15 cellular contexts compared by ENCODE assay signal in genomic region chr15:66308526-66308925, GRCh38. TPM values are rescaled to one million over a fixed set of nuclear protein-coding genes. Genes with fewer than 3 reads are reported as not detected.
DNase-seq lines count a peak whose midpoint lies in the region; ATAC-seq lines count a peak whose summit lies in the region.
"Had no signal": no experiment of that assay in that cellular context is flagged by ENCODE, and none has a peak within 500 bp of the region (broad histone marks: within the 10 kb centered on the region; RNA-seq: fewer than 3 reads in every experiment).

No MANE protein-coding gene starts in this region.

- H3K4me3 Mint-ChIP-seq in activated T-cell treated with anti-CD3 and anti-CD28 coated beads, Interleukin-2, amount 50 U/mL, for 72 hours: no peak overlapping the region
- H3K4me3 Mint-ChIP-seq: CD4-positive, alpha-beta T cell had no signal

- no peaks in the 10 kb centered on the region for H3K27me3 Mint-ChIP-seq in activated T-cell treated with anti-CD3 and anti-CD28 coated beads, Interleukin-2, amount 50 U/mL, for 72 hours (ENCODE audit: low read depth)
- H3K27me3 Mint-ChIP-seq: CD4-positive, alpha-beta T cell had no signal

- H3K27me3 ChIP-seq in SJCRH30: no peaks in the 10 kb centered on the region

- H3K4me1 ChIP-seq in SJCRH30: peaks cover 18% of the 10 kb centered on the region
- H3K4me1 ChIP-seq: A549, Caco-2 had no signal

- peak overlapping the region; percentile 27 for H3K27ac ChIP-seq in SJCRH30
- peak overlapping the region; percentile 47 for H3K27ac ChIP-seq in cingulate gyrus (ENCODE audit: low read depth, low read length)
- H3K27ac ChIP-seq: 22Rv1, A549, C4-2B had no signal

- H3K27ac Mint-ChIP-seq in activated T-cell treated with anti-CD3 and anti-CD28 coated beads, Interleukin-2, amount 50 U/mL, for 72 hours: peak overlapping the region; percentile 48
- H3K27ac Mint-ChIP-seq: CD4-positive, alpha-beta T cell had no signal

- H3K9me3 Mint-ChIP-seq in activated T-cell treated with anti-CD3 and anti-CD28 coated beads, Interleukin-2, amount 50 U/mL, for 72 hours: no peaks in the 10 kb centered on the region
- H3K9me3 Mint-ChIP-seq: CD4-positive, alpha-beta T cell had no signal

- ATAC-seq in activated T-cell treated with anti-CD3 and anti-CD28 coated beads, Interleukin-2, amount 50 U/mL, for 72 hours (replicated peaks in 1 of 2): no peak
- ATAC-seq: A549 had no signal

- H3K4me1 Mint-ChIP-seq in activated T-cell treated with anti-CD3 and anti-CD28 coated beads, Interleukin-2, amount 50 U/mL, for 72 hours (ENCODE audit: low read depth): no peaks in the 10 kb centered on the region

- H3K4me3 ChIP-seq in SJCRH30: no peak overlapping the region
- H3K4me3 ChIP-seq: A549, HAP-1 had no signal

- H3K9me3 ChIP-seq in SJCRH30 (replicated peaks): no peaks in the 10 kb centered on the region
- H3K9me3 ChIP-seq: A549, Caco-2, HAP-1 had no signal

- H3K36me3 ChIP-seq in SJCRH30: peaks cover 71% of the 10 kb centered on the region

- H3K36me3 Mint-ChIP-seq in activated T-cell treated with anti-CD3 and anti-CD28 coated beads, Interleukin-2, amount 50 U/mL, for 72 hours (ENCODE audit: insufficient read depth in 2 of 2): peaks cover 7 to 11% of the 10 kb centered on the region in 2 donors

- DNase-seq in activated T-cell treated with anti-CD3 and anti-CD28 coated beads, Interleukin-2, amount 50 U/mL, for 72 hours: no peak
- DNase-seq in activated T-cell treated with anti-CD3 and anti-CD28 coated beads for 4 hours (no peak), SJCRH30 (peak; percentile 45 to 76), pons (ENCODE audit: low spot score) (peak; percentile 54), NCI-H146 (lab: John Stamatoyannopoulos, UW) (no peak), epidermal melanocyte (ENCODE audit: insufficient read length, low spot score) (no peak), NCI-H748 (lab: John Stamatoyannopoulos, UW; ENCODE audit: unreplicated experiment) (no peak)
- DNase-seq: AML-193; Caco-2; CD4-positive, alpha-beta T cell had no signal

RNA-seq across cellular contexts. Expression of gene DIS3L, which starts 15.2 kb away (rescaled TPM):
- total RNA-seq in activated T-cell treated with anti-CD3 and anti-CD28 coated beads, Interleukin-2, amount 50 U/mL, for 72 hours: 10 to 100 TPM; 22.2 to 31.5 TPM
- total RNA-seq in SJCRH30 (2014; rRNA removed; shearing (Covaris generic)): 123 and 138 TPM in 2 replicates

RNA-seq across cellular contexts. Expression of gene TIPIN, which starts 48.0 kb away (rescaled TPM):
- 10 to 100 TPM; 22.9 to 35.8 TPM for total RNA-seq in activated T-cell treated with anti-CD3 and anti-CD28 coated beads, Interleukin-2, amount 50 U/mL, for 72 hours
- 54.1 and 58.1 TPM in 2 replicates for total RNA-seq in SJCRH30 (2014; rRNA removed; shearing (Covaris generic))

RNA-seq across cellular contexts. Expression of gene MEGF11, which starts 55.0 kb away (rescaled TPM):
- not detected for total RNA-seq in activated T-cell treated with anti-CD3 and anti-CD28 coated beads, Interleukin-2, amount 50 U/mL, for 72 hours
- 7.3 and 8.7 TPM in 2 replicates for total RNA-seq in SJCRH30 (2014; rRNA removed; shearing (Covaris generic))
- total RNA-seq: CD4-positive, alpha-beta T cell had no signal

Comparison
In these comparisons a context has a peak if more than half of its experiments do, and no peak if none do; other contexts are left out.
1. DNase-seq: peak in SJCRH30 (2 of 2) and pons (single experiment); none in activated T-cell treated with anti-CD3 and anti-CD28 coated beads, Interleukin-2, amount 50 U/mL, for 72 hours (0 of 2), activated T-cell treated with anti-CD3 and anti-CD28 coated beads for 4 hours (single experiment), NCI-H146 (single experiment), epidermal melanocyte (single experiment) and NCI-H748 (single experiment).